8 cellular contexts compared by ENCODE assay signal in the genomic region with DNA sequence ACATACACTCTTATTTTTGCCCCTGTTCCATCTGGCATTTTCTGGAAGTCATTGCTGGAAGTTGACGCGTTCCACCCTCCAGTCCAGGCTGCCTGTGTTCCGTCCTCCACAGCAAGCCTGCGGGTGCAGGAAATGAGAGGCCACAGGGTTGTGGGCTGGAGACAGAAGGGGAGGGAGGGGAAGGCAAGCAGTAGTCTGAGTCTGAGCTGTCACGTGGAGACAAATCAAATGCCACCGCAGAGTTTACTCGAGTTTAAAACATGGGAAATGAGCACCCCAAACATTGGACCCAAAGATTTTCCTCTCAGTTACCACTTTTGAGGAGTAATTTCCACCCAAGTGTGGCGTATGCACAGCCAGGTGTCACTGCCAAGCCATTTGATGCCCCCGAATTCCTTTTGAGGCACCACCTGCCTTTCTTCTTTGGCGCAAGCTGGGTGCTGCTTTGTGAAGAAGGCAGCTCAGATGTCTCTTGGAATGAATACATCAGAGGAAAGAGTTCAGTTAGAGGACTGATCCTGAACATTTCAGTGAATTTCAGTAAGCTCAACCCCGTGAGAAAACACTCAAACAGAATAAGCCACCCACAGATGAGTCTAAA.
DNase-seq lines count a peak whose midpoint lies in the region; ATAC-seq and TF ChIP-seq lines count a peak whose summit lies in the region.

No MANE protein-coding gene starts in this region.

- H3K4me1 Mint-ChIP-seq in activated naive CD8-positive, alpha-beta T cell treated with anti-CD3 and anti-CD28 coated beads for 36 hours, result peaks cover 6% of the 10 kb centered on the region
- H3K4me1 Mint-ChIP-seq in stimulated activated effector memory CD8-positive, alpha-beta T cell treated with anti-CD3 and anti-CD28 coated beads, Interleukin-12 subunit alpha, Interleukin-12 subunit beta, amount 100 ng/mL, for 72 hours, result peaks cover 8% of the 10 kb centered on the region

- peak overlapping the region; percentile 1 for H3K4me3 ChIP-seq in lower lobe of right lung
- no peak overlapping the region for H3K4me3 ChIP-seq in ovary

- peak; percentile 40 for DNase-seq in Ammon's horn (ENCODE audit: low spot score)
- DNase-seq in RPMI8226, result peak; percentile 49
- peak; percentile 67 for DNase-seq in activated naive CD8-positive, alpha-beta T cell treated with anti-CD3 and anti-CD28 coated beads for 36 hours
- no peak for DNase-seq in lower lobe of right lung
- peak in 1 of 2 donors; percentile 28 for DNase-seq in stimulated activated effector memory CD8-positive, alpha-beta T cell treated with anti-CD3 and anti-CD28 coated beads, Interleukin-12 subunit alpha, Interleukin-12 subunit beta, amount 100 ng/mL, for 72 hours (ENCODE audit: low spot score in 2 of 2)
- DNase-seq in ovary, result no peak
- DNase-seq in kidney glomerular epithelial cell (lab: John Stamatoyannopoulos, UW), result no peak

- H3K27me3 Mint-ChIP-seq in activated naive CD8-positive, alpha-beta T cell treated with anti-CD3 and anti-CD28 coated beads for 36 hours, result no peaks in the 10 kb centered on the region

- no peaks in the 10 kb centered on the region for H3K9me3 Mint-ChIP-seq in activated naive CD8-positive, alpha-beta T cell treated with anti-CD3 and anti-CD28 coated beads for 36 hours
- H3K9me3 Mint-ChIP-seq in stimulated activated effector memory CD8-positive, alpha-beta T cell treated with anti-CD3 and anti-CD28 coated beads, Interleukin-12 subunit alpha, Interleukin-12 subunit beta, amount 100 ng/mL, for 72 hours, result no peaks in the 10 kb centered on the region

- ATAC-seq in lower lobe of right lung (peak; percentile 67 to 81), GM19324 (IDR thresholded peaks at IDR 0.05; ENCODE audit: low FRiP score, unreplicated experiment) (no peak)
- ATAC-seq in stimulated activated effector memory CD8-positive, alpha-beta T cell treated with anti-CD3 and anti-CD28 coated beads, Interleukin-12 subunit alpha, Interleukin-12 subunit beta, amount 100 ng/mL, for 72 hours, result peak; percentile 92

- intact Hi-C loops in lower lobe of right lung (cut with DNase I), result no loop called here
- intact Hi-C loops in ovary (cut with DNase I), result no loop called here

- H3K4me3 Mint-ChIP-seq in activated naive CD8-positive, alpha-beta T cell treated with anti-CD3 and anti-CD28 coated beads for 36 hours, result no peak overlapping the region
- no peak overlapping the region for H3K4me3 Mint-ChIP-seq in stimulated activated effector memory CD8-positive, alpha-beta T cell treated with anti-CD3 and anti-CD28 coated beads, Interleukin-12 subunit alpha, Interleukin-12 subunit beta, amount 100 ng/mL, for 72 hours

- no peak overlapping the region for H3K27ac ChIP-seq in lower lobe of right lung
- no peak overlapping the region for H3K27ac ChIP-seq in ovary

- H3K9me3 ChIP-seq in lower lobe of right lung (no peaks in the 10 kb centered on the region), ovary (no peaks in the 10 kb centered on the region)

- TF ChIP-seq EP300 in ovary (IDR thresholded peaks at IDR 0.05), result no peak

- H3K36me3 ChIP-seq in lower lobe of right lung (no peaks in the 10 kb centered on the region), ovary (no peaks in the 10 kb centered on the region)

- no peak for TF ChIP-seq POLR2A in ovary (IDR thresholded peaks at IDR 0.05)

- WGBS in ovary, 3 donors, result 14 to 20% (median 15%) methylated on average over 11 of the region's 11 CpGs

- H3K27me3 ChIP-seq in lower lobe of right lung (ENCODE audit: low read depth) (no peaks in the 10 kb centered on the region), ovary (no peaks in the 10 kb centered on the region)

- H3K36me3 Mint-ChIP-seq in activated naive CD8-positive, alpha-beta T cell treated with anti-CD3 and anti-CD28 coated beads for 36 hours, result no peaks in the 10 kb centered on the region
- H3K36me3 Mint-ChIP-seq in stimulated activated effector memory CD8-positive, alpha-beta T cell treated with anti-CD3 and anti-CD28 coated beads, Interleukin-12 subunit alpha, Interleukin-12 subunit beta, amount 100 ng/mL, for 72 hours, result no peaks in the 10 kb centered on the region

- H3K4me1 ChIP-seq in lower lobe of right lung, result peaks cover 16% of the 10 kb centered on the region
- H3K4me1 ChIP-seq in ovary (ENCODE audit: insufficient read depth), result peaks cover 2% of the 10 kb centered on the region

- no peak overlapping the region for H3K27ac Mint-ChIP-seq in activated naive CD8-positive, alpha-beta T cell treated with anti-CD3 and anti-CD28 coated beads for 36 hours
- no peak overlapping the region for H3K27ac Mint-ChIP-seq in stimulated activated effector memory CD8-positive, alpha-beta T cell treated with anti-CD3 and anti-CD28 coated beads, Interleukin-12 subunit alpha, Interleukin-12 subunit beta, amount 100 ng/mL, for 72 hours

- TF ChIP-seq CTCF in lower lobe of right lung (IDR thresholded peaks at IDR 0.05) (no peak), ovary (IDR thresholded peaks at IDR 0.05) (no peak)

Comparison
In these comparisons a context has a peak if more than half of its experiments do, and no peak if none do; other contexts are left out.
1. DNase-seq: peak in Ammon's horn (single experiment), RPMI8226 (single experiment) and activated naive CD8-positive, alpha-beta T cell treated with anti-CD3 and anti-CD28 coated beads for 36 hours (single experiment); none in lower lobe of right lung (single experiment), ovary (0 of 5) and kidney glomerular epithelial cell (single experiment).